Comparison of ENCODE assay signal across 8 cellular contexts in the genomic region with DNA sequence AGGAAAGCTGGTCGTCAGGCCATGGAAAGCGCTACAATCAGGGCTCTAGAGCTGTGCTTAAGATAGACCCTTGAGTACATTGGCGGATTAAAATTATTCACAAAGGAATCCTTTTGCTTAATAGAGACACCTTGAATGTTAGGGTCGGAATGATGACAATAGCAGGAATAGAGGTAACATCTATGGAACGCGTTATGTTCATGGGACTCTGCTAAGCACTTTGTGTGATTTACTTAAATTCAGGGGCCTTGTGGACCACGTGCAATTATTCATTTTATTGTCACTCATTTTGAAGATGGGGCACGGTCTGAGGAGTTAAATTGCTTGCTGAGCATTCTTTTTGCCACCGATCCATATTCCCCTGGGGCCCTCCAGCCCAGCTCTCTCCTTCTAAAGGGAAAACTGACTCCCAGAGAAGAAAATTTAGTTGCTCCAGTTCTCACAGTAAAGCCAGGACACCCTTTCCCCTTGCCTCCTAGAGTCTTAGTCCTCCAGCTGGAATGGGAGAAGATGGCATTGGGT. TPM values are rescaled to one million over a fixed set of nuclear protein-coding genes. Genes with fewer than 3 reads are reported as not detected.
DNase-seq lines count a peak whose midpoint lies in the region; ATAC-seq and TF ChIP-seq lines count a peak whose summit lies in the region.

No MANE protein-coding gene starts in this region.

- TF ChIP-seq CTCF in chondrocyte (IDR thresholded peaks at IDR 0.05): no peak
- TF ChIP-seq CTCF in natural killer cell (IDR thresholded peaks at IDR 0.05): no peak
- TF ChIP-seq CTCF in GM10266 (IDR thresholded peaks at IDR 0.05; ENCODE audit: control insufficient read depth, insufficient read depth, low read depth, missing control alignments): no peak

- ATAC-seq in natural killer cell: no peak
- no peak for ATAC-seq in GM18873 (IDR thresholded peaks at IDR 0.05; ENCODE audit: low FRiP score, unreplicated experiment)
- ATAC-seq in activated CD4-positive, CD25-positive, alpha-beta regulatory T cell treated with anti-CD3 and anti-CD28 coated beads, Interleukin-2, amount 50 U/mL, for 24 hours: no peak

- peaks cover 0 to 31% (median 24%) of the 10 kb centered on the region in 11 experiments; a peak in 18 of 22 replicates for H3K36me3 ChIP-seq in BLaER1 treated with 17β-estradiol and CSF1 and Interleukin-3, amounts not matched to agents 10 nM and 100 nM

- no peaks in the 10 kb centered on the region for H3K36me3 Mint-ChIP-seq in chondrocyte (ENCODE audit: low read depth)
- no peaks in the 10 kb centered on the region for H3K36me3 Mint-ChIP-seq in natural killer cell

- no peaks in the 10 kb centered on the region for H3K9me3 Mint-ChIP-seq in chondrocyte (ENCODE audit: low read depth)
- no peaks in the 10 kb centered on the region for H3K9me3 Mint-ChIP-seq in natural killer cell

- peak overlapping the region; percentile 96 for H3K27ac Mint-ChIP-seq in chondrocyte (ENCODE audit: unreplicated experiment)
- peak overlapping the region; percentile 95 to 99 for H3K27ac Mint-ChIP-seq in natural killer cell

- peaks cover 17 to 53% (median 27%) of the 10 kb centered on the region in 10 experiments for H3K4me1 ChIP-seq in BLaER1 treated with 17β-estradiol and CSF1 and Interleukin-3, amounts not matched to agents 10 nM and 100 nM

- H3K27me3 ChIP-seq in BLaER1 treated with 17β-estradiol and CSF1 and Interleukin-3, amounts not matched to agents 10 nM and 100 nM: no peaks in the 10 kb centered on the region

- H3K27me3 Mint-ChIP-seq in chondrocyte (ENCODE audit: low read depth): no peaks in the 10 kb centered on the region
- H3K27me3 Mint-ChIP-seq in natural killer cell (ENCODE audit: low read depth in 2 of 2): peaks cover 2 to 7% of the 10 kb centered on the region in 2 donors

- peak overlapping the region; percentile 77 for H3K4me3 Mint-ChIP-seq in chondrocyte (ENCODE audit: unreplicated experiment)
- H3K4me3 Mint-ChIP-seq in natural killer cell: peak overlapping the region; percentile 93

- intact Hi-C loops in natural killer cell (cut with micrococcal nuclease): loop anchor here (1.0 to 5.0 kb wide), 3 partner anchors 33 to 1752 kb away; a partner anchor contains a TSS

- peaks cover 0 to 27% (median 17%) of the 10 kb centered on the region in 11 experiments; a peak in 17 of 22 replicates for H3K9me3 ChIP-seq in BLaER1 treated with 17β-estradiol and CSF1 and Interleukin-3, amounts not matched to agents 10 nM and 100 nM (replicated peaks in 1 of 11)

- H3K27ac ChIP-seq in BLaER1 treated with 17β-estradiol and CSF1 and Interleukin-3, amounts not matched to agents 10 nM and 100 nM: peak overlapping the region; percentile 79 to 98 (median 97)

- peak overlapping the region; percentile 57 to 91 (median 83) for H3K4me2 ChIP-seq in BLaER1 treated with 17β-estradiol and CSF1 and Interleukin-3, amounts not matched to agents 10 nM and 100 nM

- peak; percentile 7 for DNase-seq in M059J (ENCODE audit: low read depth)
- no peak for DNase-seq in chondrocyte (ENCODE audit: low spot score)
- DNase-seq in natural killer cell: no peak
- no peak for DNase-seq in cortex of kidney (lab: John Stamatoyannopoulos, UW)
- DNase-seq in GM10266 (ENCODE audit: extremely low spot score): no peak

- peak overlapping the region; percentile 78 to 99 (median 98) for H3K9ac ChIP-seq in BLaER1 treated with 17β-estradiol and CSF1 and Interleukin-3, amounts not matched to agents 10 nM and 100 nM

- H3K4me3 ChIP-seq in BLaER1 treated with 17β-estradiol and CSF1 and Interleukin-3, amounts not matched to agents 10 nM and 100 nM: peak overlapping the region; percentile 53 to 98 (median 95)

- H4K20me1 ChIP-seq in BLaER1 treated with 17β-estradiol and CSF1 and Interleukin-3, amounts not matched to agents 10 nM and 100 nM: peaks cover 32 to 43% (median 40%) of the 10 kb centered on the region in 11 experiments; a peak in 21 of 22 replicates

- peaks cover 41% of the 10 kb centered on the region for H3K4me1 Mint-ChIP-seq in chondrocyte (ENCODE audit: low read depth)
- H3K4me1 Mint-ChIP-seq in natural killer cell: peaks cover 43 to 44% of the 10 kb centered on the region in 2 donors

RNA-seq across cellular contexts. Expression of a gene that starts 0.9 kb away (rescaled TPM):
- 27.5 and 32.3 TPM in 2 replicates for total RNA-seq in M059J (2014; rRNA removed; shearing (Covaris generic))
- total RNA-seq in chondrocyte (79.4 to 112 TPM (median 99.3 TPM) in 3 replicates), natural killer cell (10 to 100 TPM; 39.7 to 50.0 (median 46.9) TPM)

RNA-seq across cellular contexts. Expression of a gene that starts 50.9 kb away (rescaled TPM):
- total RNA-seq in M059J (2014; rRNA removed; shearing (Covaris generic)): 0.66 and 0.81 TPM in 2 replicates
- total RNA-seq in chondrocyte (2.4 to 8.3 TPM (median 7.9 TPM) in 3 replicates), natural killer cell (not detected)
